10 cellular contexts compared by ENCODE assay signal in the genomic region with DNA sequence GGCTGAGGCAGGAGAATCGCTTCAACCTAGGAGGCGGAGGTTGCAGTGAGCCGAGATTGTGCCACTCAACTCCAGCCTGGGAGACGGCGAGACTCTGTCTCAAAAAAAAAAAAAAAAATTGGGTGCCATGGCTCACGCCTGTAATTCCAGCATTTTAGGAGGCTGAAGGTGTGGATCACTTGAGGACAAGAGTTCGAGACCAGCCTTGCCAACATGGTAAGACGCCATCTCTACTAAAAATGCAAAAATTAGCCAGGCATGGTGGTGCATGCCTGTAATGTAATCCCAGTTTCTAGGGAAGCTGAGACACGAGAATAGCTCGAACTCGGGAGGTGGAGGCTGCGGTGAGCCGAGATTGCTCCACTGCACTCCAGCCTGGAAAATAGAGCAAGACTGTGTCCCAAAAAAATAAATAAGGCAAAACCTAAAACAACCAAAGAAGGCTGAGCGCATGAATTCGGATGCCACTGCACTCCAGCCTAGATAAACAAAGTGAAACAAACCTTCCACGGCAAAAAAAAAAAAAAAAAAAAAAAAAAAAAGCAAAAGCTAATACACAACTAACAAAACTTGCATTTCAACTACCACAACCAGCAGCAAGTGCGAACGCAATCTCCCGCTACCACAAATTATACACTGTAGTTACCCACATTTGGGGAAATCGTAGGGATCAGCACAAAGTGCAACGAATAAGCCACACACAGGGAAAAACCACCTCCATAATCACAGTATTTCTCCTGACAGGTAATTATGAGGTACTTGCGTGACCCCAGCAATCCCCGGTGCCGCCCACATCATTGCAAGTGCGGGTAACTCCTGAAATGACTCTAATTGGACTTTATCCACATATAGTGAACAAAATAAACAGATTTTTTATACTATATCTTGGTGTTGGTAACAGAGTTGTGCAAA. TPM values are rescaled to one million over a fixed set of nuclear protein-coding genes. Genes with fewer than 3 reads are reported as not detected.
DNase-seq lines count a peak whose midpoint lies in the region; ATAC-seq and TF ChIP-seq lines count a peak whose summit lies in the region.
"Had no signal": no experiment of that assay in that cellular context is flagged by ENCODE, and none has a peak within 500 bp of the region (broad histone marks: within the 10 kb centered on the region; RNA-seq: fewer than 3 reads in every experiment).

No MANE protein-coding gene starts in this region.

- H3K4me3 ChIP-seq in Caco-2 (ENCODE audit: low read depth, low read length) (peak overlapping the region; percentile 13), ovary (peak overlapping the region; percentile 4), mucosa of descending colon (no peak overlapping the region)
- H3K4me3 ChIP-seq: gastroesophageal sphincter had no signal

- DNase-seq in Caco-2 (no peak), NCI-H2081 treated with DMSO at 0.1 percent for 48 hours (lab: John Stamatoyannopoulos, UW) (peak; percentile 49), ovary (no peak), mucosa of descending colon (no peak), NOMO-1 treated with dmso at 0.1 percent for 144 hours (lab: John Stamatoyannopoulos, UW; ENCODE audit: unreplicated experiment) (no peak), cerebellar cortex (ENCODE audit: low spot score) (no peak)
- DNase-seq in effector memory CD8-positive, alpha-beta T cell, result no peak

- TF ChIP-seq CTCF in Caco-2 (IDR thresholded peaks at IDR 0.05; ENCODE audit: insufficient read depth in 1 of 2, low read depth in 1 of 2, low read length in 1 of 2, severe bottlenecking in 1 of 2, unreplicated experiment in 1 of 2) (no peak), ovary (IDR thresholded peaks at IDR 0.05) (no peak), mucosa of descending colon (IDR thresholded peaks at IDR 0.05) (no peak)

- CTCF ChIA-PET in Caco-2 (lab: Charles Lee), result interaction anchor here (0.6 kb wide), 1 partner anchor 385 kb away, joined by 5 read pairs; no protein-coding TSS in a partner anchor

- H3K4me1 ChIP-seq in Caco-2 (peaks cover 3% of the 10 kb centered on the region), ovary (ENCODE audit: insufficient read depth) (no peaks in the 10 kb centered on the region), mucosa of descending colon (ENCODE audit: low read depth) (no peaks in the 10 kb centered on the region)
- H3K4me1 ChIP-seq: gastroesophageal sphincter had no signal

- BruUV-seq in Caco-2 (replicated peaks; lab: Mats Ljungman, UMichigan), result TSS peak; percentile 100

- peak overlapping the region; percentile 68 for H3K27ac Mint-ChIP-seq in Caco-2 (ENCODE audit: unreplicated experiment)
- H3K27ac Mint-ChIP-seq in effector memory CD8-positive, alpha-beta T cell, result peak overlapping the region in 1 of 2 donors; percentile 28
- H3K27ac Mint-ChIP-seq: mesothelial cell of epicardium had no signal

- no peaks in the 10 kb centered on the region for H3K36me3 Mint-ChIP-seq in Caco-2 (ENCODE audit: insufficient read depth, unreplicated experiment)
- H3K36me3 Mint-ChIP-seq in effector memory CD8-positive, alpha-beta T cell (ENCODE audit: insufficient read depth), result no peaks in the 10 kb centered on the region
- H3K36me3 Mint-ChIP-seq: mesothelial cell of epicardium had no signal

- no peak overlapping the region for H3K27ac ChIP-seq in ovary
- H3K27ac ChIP-seq: gastroesophageal sphincter, KMS-11 had no signal

- TF ChIP-seq POLR2A in ovary (IDR thresholded peaks at IDR 0.05), result no peak

- peak overlapping the region; percentile 59 for H3K4me3 Mint-ChIP-seq in Caco-2 (ENCODE audit: unreplicated experiment)
- peak overlapping the region; percentile 47 to 61 for H3K4me3 Mint-ChIP-seq in effector memory CD8-positive, alpha-beta T cell
- H3K4me3 Mint-ChIP-seq: mesothelial cell of epicardium had no signal

- WGBS in ovary, 3 donors, result 65 to 82% (median 69%) methylated on average over 25 of the region's 25 CpGs

- H3K27me3 Mint-ChIP-seq in Caco-2 (ENCODE audit: insufficient read depth, unreplicated experiment), result no peaks in the 10 kb centered on the region
- H3K27me3 Mint-ChIP-seq in effector memory CD8-positive, alpha-beta T cell, result peaks cover 37% of the 10 kb centered on the region in 2 donors

- POLR2A ChIA-PET in Caco-2 (lab: Charles Lee), result interaction anchor here (0.6 kb wide), 2 partner anchors 36 to 440 kb away, joined by 5 read pairs; a partner anchor contains a TSS

- H3K9me3 ChIP-seq in Caco-2, result no peaks in the 10 kb centered on the region
- no peaks in the 10 kb centered on the region for H3K9me3 ChIP-seq in ovary
- H3K9me3 ChIP-seq in mucosa of descending colon, result no peaks in the 10 kb centered on the region
- H3K9me3 ChIP-seq: gastroesophageal sphincter had no signal

- peaks cover 30% of the 10 kb centered on the region for H3K4me1 Mint-ChIP-seq in Caco-2 (ENCODE audit: low read depth, unreplicated experiment)
- peaks cover 3 to 6% of the 10 kb centered on the region in 2 donors for H3K4me1 Mint-ChIP-seq in effector memory CD8-positive, alpha-beta T cell (ENCODE audit: low read depth in 2 of 2)

- H3K36me3 ChIP-seq in Caco-2 (ENCODE audit: control insufficient read depth, insufficient read depth, low read length), result no peaks in the 10 kb centered on the region
- no peaks in the 10 kb centered on the region for H3K36me3 ChIP-seq in ovary
- no peaks in the 10 kb centered on the region for H3K36me3 ChIP-seq in mucosa of descending colon (ENCODE audit: low read depth)
- H3K36me3 ChIP-seq: gastroesophageal sphincter had no signal

- intact Hi-C loops in Caco-2 (cut with micrococcal nuclease; ENCODE audit: unreplicated experiment), result no loop called here
- intact Hi-C loops in ovary (cut with DNase I), result no loop called here
- intact Hi-C loops in mucosa of descending colon (cut with DNase I, micrococcal nuclease), result no loop called here

- no peak for ATAC-seq in effector memory CD8-positive, alpha-beta T cell (replicated peaks)
- no peak for ATAC-seq in mucosa of descending colon

- no peak for TF ChIP-seq EP300 in ovary (IDR thresholded peaks at IDR 0.05)

- no peaks in the 10 kb centered on the region for H3K9me3 Mint-ChIP-seq in Caco-2 (ENCODE audit: unreplicated experiment)
- H3K9me3 Mint-ChIP-seq in effector memory CD8-positive, alpha-beta T cell, result no peaks in the 10 kb centered on the region
- H3K9me3 Mint-ChIP-seq: mesothelial cell of epicardium had no signal

- H3K27me3 ChIP-seq in Caco-2 (replicated peaks; ENCODE audit: control insufficient read depth, insufficient read depth, low read length) (no peaks in the 10 kb centered on the region), ovary (no peaks in the 10 kb centered on the region)
- H3K27me3 ChIP-seq: gastroesophageal sphincter had no signal

RNA-seq across cellular contexts. Expression of a gene that starts 25.6 kb away (rescaled TPM):
- 0.30 and 0.54 TPM in 2 replicates for total RNA-seq in Caco-2 (2022)
- 1 to 10 TPM in 1 of 7 donors, under 1 TPM in 6; 0.11 to 1.0 (median 0.24) TPM for total RNA-seq in ovary
- polyA plus RNA-seq in ovary, result under 1 TPM; 0.34 to 0.48 TPM
- under 1 TPM in 1 of 3 donors, not detected in 2; 0.28 TPM for total RNA-seq in mucosa of descending colon

RNA-seq across cellular contexts. Expression of a gene that starts 26.2 kb away (rescaled TPM):
- total RNA-seq in Caco-2 (2022) (59.0 and 61.2 TPM in 2 replicates), ovary (10 to 100 TPM; 14.2 to 22.2 (median 19.3) TPM), mucosa of descending colon (10 to 100 TPM in 2 of 3 donors, 1 to 10 TPM in 1; 6.2 to 20.3 (median 18.9) TPM)
- polyA plus RNA-seq in ovary, result 10 to 100 TPM; 20.1 to 32.1 TPM
